1 cellular context compared by ENCODE assay signal in the genomic region with DNA sequence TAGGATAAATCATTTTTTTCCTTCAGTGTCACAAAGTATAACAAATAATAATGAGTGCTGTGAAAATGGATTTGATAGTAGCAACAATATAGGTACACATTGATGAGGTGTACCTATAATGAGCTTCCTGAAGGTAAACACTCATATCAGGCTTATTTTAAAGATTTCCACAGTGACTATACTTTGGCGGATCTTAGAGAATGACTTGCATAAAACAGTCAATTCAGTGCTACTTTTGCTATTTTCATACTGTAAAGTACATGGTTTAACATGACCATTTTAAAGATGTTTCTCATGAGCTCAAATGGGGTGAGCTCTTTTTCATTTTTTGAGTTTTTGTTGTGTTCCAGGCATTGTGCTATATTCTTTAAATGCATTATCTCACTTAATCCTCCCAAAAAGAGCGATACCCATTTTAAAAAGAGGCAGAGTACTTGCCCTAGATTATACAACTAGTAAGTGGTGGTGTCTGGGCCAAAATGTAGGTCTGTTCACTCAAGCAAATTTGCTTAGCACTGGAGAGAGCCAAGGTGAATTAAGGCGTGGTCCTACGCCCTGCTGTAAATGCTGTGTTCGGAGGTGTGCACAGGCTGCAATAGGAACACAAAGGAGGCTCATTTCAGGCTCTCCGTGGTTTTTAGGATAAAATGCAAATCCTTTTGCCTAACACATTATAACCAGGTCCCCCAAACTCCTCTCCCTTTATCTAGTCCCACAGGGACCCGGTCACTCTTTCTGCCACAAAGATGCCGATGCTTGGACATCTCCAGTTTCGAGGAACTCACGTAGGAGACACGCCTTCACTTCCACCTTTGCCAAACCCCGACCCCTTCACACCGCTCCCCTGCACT.
TF ChIP-seq lines count a peak whose summit lies in the region.

No MANE protein-coding gene starts in this region.

TF ChIP-seq in IMR-90, 13 proteins besides CTCF, POLR2A, EP300 and RAD21 (continued from another document):
- no peak for TF ChIP-seq FOS (IDR thresholded peaks at IDR 0.05; ENCODE audit: low read depth, low read length)
